17 cellular contexts compared by ENCODE assay signal in genomic region chr1:34790985-34791384, GRCh38. TPM values are rescaled to one million over a fixed set of nuclear protein-coding genes. Genes with fewer than 3 reads are reported as not detected.
"Had no signal": no experiment of that assay in that cellular context is flagged by ENCODE, and none has a peak within 500 bp of the region (broad histone marks: within the 10 kb centered on the region; RNA-seq: fewer than 3 reads in every experiment).

No MANE protein-coding gene starts in this region.

- H3K4me1 ChIP-seq: neural progenitor cell had no signal

- H3K9me3 ChIP-seq: right lobe of liver had no signal

- H3K27me3 ChIP-seq: right lobe of liver had no signal

- ATAC-seq: right lobe of liver; stimulated activated naive CD8-positive, alpha-beta T cell treated with anti-CD3 and anti-CD28 coated beads, Interleukin-15, amount 100 ng/mL, for 72 hours had no signal

- H3K27ac ChIP-seq: neural progenitor cell, right lobe of liver had no signal

- H3K36me3 ChIP-seq: neural progenitor cell had no signal

- DNase-seq: activated CD4-positive, alpha-beta memory T cell treated with anti-CD3 and anti-CD28 coated beads for 36 hours; activated CD4-positive, CD25-positive, alpha-beta regulatory T cell treated with anti-CD3 and anti-CD28 coated beads, Interleukin-2, amount 50 U/mL, for 72 hours; activated gamma-delta T cell; activated naive CD8-positive, alpha-beta T cell treated with anti-CD3 and anti-CD28 coated beads for 36 hours; activated T-cell treated with anti-CD3 and anti-CD28 coated beads, Interleukin-2, amount 50 U/mL, for 48 hours; cortex of kidney; effector CD8-positive, alpha-beta T cell; glutamatergic neuron; islet precursor cell; midbrain; posterior cingulate gyrus; right lobe of liver; stimulated activated CD4-positive, alpha-beta T cell treated with anti-CD3 and anti-CD28 coated beads, Interleukin-4, amount 100 ng/mL, for 1 hour; stimulated activated naive CD8-positive, alpha-beta T cell treated with anti-CD3 and anti-CD28 coated beads, Interleukin-15, amount 100 ng/mL, for 72 hours; T-helper 9 cell had no signal

- H3K4me3 ChIP-seq: neural progenitor cell, right lobe of liver had no signal

RNA-seq across cellular contexts. Expression of gene GJA4, which starts 1.8 kb away (rescaled TPM):
- total RNA-seq: activated CD4-positive, alpha-beta memory T cell treated with anti-CD3 and anti-CD28 coated beads for 36 hours; activated naive CD8-positive, alpha-beta T cell treated with anti-CD3 and anti-CD28 coated beads for 36 hours; SK-MEL-5 had no signal

RNA-seq across cellular contexts. Expression of gene GJB3, which starts 10.0 kb away (rescaled TPM):
- total RNA-seq: activated CD4-positive, alpha-beta memory T cell treated with anti-CD3 and anti-CD28 coated beads for 36 hours; activated naive CD8-positive, alpha-beta T cell treated with anti-CD3 and anti-CD28 coated beads for 36 hours; SK-MEL-5 had no signal

RNA-seq across cellular contexts. Expression of gene GJB4, which starts 31.4 kb away (rescaled TPM):
- total RNA-seq: activated CD4-positive, alpha-beta memory T cell treated with anti-CD3 and anti-CD28 coated beads for 36 hours; activated naive CD8-positive, alpha-beta T cell treated with anti-CD3 and anti-CD28 coated beads for 36 hours; right lobe of liver; SK-MEL-5 had no signal

RNA-seq across cellular contexts. Expression of gene GJB5, which starts 36.1 kb away (rescaled TPM):
- total RNA-seq: activated CD4-positive, alpha-beta memory T cell treated with anti-CD3 and anti-CD28 coated beads for 36 hours; activated naive CD8-positive, alpha-beta T cell treated with anti-CD3 and anti-CD28 coated beads for 36 hours; right lobe of liver; SK-MEL-5 had no signal
